ENCODE assay signal across 33 cellular contexts in genomic region chr3:139020036-139020867, GRCh38. TPM values are rescaled to one million over a fixed set of nuclear protein-coding genes. Genes with fewer than 3 reads are reported as not detected.
"Had no signal": no experiment of that assay in that cellular context is flagged by ENCODE, and none has a peak within 500 bp of the region (broad histone marks: within the 10 kb centered on the region; RNA-seq: fewer than 3 reads in every experiment).

No MANE protein-coding gene starts in this region.

- H3K4me1 ChIP-seq: Peyer's patch, SJSA1 had no signal

- DNase-seq: activated B cell treated with CpG ODN at 0.5 μM for 24 hours; activated CD4-positive, alpha-beta memory T cell treated with anti-CD3 and anti-CD28 coated beads, Interleukin-2, amount 10 ng/mL, durations not matched to agents 7 days and 5 days; activated CD4-positive, alpha-beta T cell treated with anti-CD3 and anti-CD28 coated beads for 48 hours; activated CD4-positive, CD25-positive, alpha-beta regulatory T cell treated with anti-CD3 and anti-CD28 coated beads, Interleukin-2, amount 50 U/mL, for 72 hours; activated CD8-positive, alpha-beta memory T cell treated with anti-CD3 and anti-CD28 coated beads for 24 hours; activated CD8-positive, alpha-beta memory T cell treated with anti-CD3 and anti-CD28 coated beads, Interleukin-2, amount 10 ng/mL, durations not matched to agents 7 days and 5 days; activated CD8-positive, alpha-beta memory T cell treated with anti-CD3 and anti-CD28 coated beads, Interleukin-2, amount 50 U/mL, for 48 hours; activated effector memory CD4-positive, alpha-beta T cell treated with Interleukin-2 at 50 U/mL for 16 hours; activated naive CD4-positive, alpha-beta T cell treated with anti-CD3 and anti-CD28 coated beads, Interleukin-2, amount 10 ng/mL, durations not matched to agents 7 days and 5 days; activated naive CD8-positive, alpha-beta T cell treated with anti-CD3 and anti-CD28 coated beads, Interleukin-2, amount 50 U/mL, for 24 hours; activated T-cell treated with anti-CD3 and anti-CD28 coated beads, Interleukin-2, amount 50 U/mL, for 48 hours; anterior cingulate cortex; brain microvascular endothelial cell; NCI-H1048; NCI-H1105 treated with DMSO at 0.1 percent for 48 hours; NCI-H1436; NCI-H1694; NCI-H1930; NCI-H510A; NCI-H748 treated with DMSO at 0.1 percent for 48 hours; NK-92 treated with Interleukin-12 subunit alpha and Interleukin-12 subunit beta, amount 100 ng/mL, for 24 hours; Peyer's patch; RPMI8226; SHP77 treated with DMSO at 0.1 percent for 48 hours; SW 1271; T-helper 1 cell; T-helper 2 cell; T-helper 9 cell had no signal

- H3K27ac ChIP-seq: brain microvascular endothelial cell, Peyer's patch, SJSA1, VCaP had no signal

- H3K4me3 Mint-ChIP-seq: activated B cell treated with CpG ODN at 0.5 μM for 24 hours; activated CD4-positive, alpha-beta memory T cell treated with anti-CD3 and anti-CD28 coated beads, Interleukin-2, amount 10 ng/mL, durations not matched to agents 7 days and 5 days; activated CD8-positive, alpha-beta memory T cell treated with anti-CD3 and anti-CD28 coated beads, Interleukin-2, amount 10 ng/mL, durations not matched to agents 7 days and 5 days; activated naive CD4-positive, alpha-beta T cell treated with anti-CD3 and anti-CD28 coated beads, Interleukin-2, amount 10 ng/mL, durations not matched to agents 7 days and 5 days; activated naive CD8-positive, alpha-beta T cell; activated naive CD8-positive, alpha-beta T cell treated with anti-CD3 and anti-CD28 coated beads, Interleukin-2, amount 50 U/mL, for 24 hours had no signal

- H3K36me3 ChIP-seq: brain microvascular endothelial cell, Peyer's patch, SJSA1 had no signal

- H3K36me3 Mint-ChIP-seq: activated CD8-positive, alpha-beta memory T cell treated with anti-CD3 and anti-CD28 coated beads, Interleukin-2, amount 10 ng/mL, durations not matched to agents 7 days and 5 days; activated naive CD4-positive, alpha-beta T cell treated with anti-CD3 and anti-CD28 coated beads, Interleukin-2, amount 10 ng/mL, durations not matched to agents 7 days and 5 days had no signal

- ATAC-seq: activated CD8-positive, alpha-beta memory T cell treated with anti-CD3 and anti-CD28 coated beads, Interleukin-2, amount 10 ng/mL, durations not matched to agents 7 days and 5 days; activated naive CD8-positive, alpha-beta T cell treated with anti-CD3 and anti-CD28 coated beads, Interleukin-2, amount 50 U/mL, for 24 hours; PC-3 had no signal

- H3K4me1 Mint-ChIP-seq: activated B cell treated with CpG ODN at 0.5 μM for 24 hours; activated CD4-positive, alpha-beta memory T cell treated with anti-CD3 and anti-CD28 coated beads, Interleukin-2, amount 10 ng/mL, durations not matched to agents 7 days and 5 days; activated CD8-positive, alpha-beta memory T cell treated with anti-CD3 and anti-CD28 coated beads, Interleukin-2, amount 10 ng/mL, durations not matched to agents 7 days and 5 days; activated naive CD4-positive, alpha-beta T cell treated with anti-CD3 and anti-CD28 coated beads, Interleukin-2, amount 10 ng/mL, durations not matched to agents 7 days and 5 days; activated naive CD8-positive, alpha-beta T cell treated with anti-CD3 and anti-CD28 coated beads, Interleukin-2, amount 50 U/mL, for 24 hours had no signal

- H3K27ac Mint-ChIP-seq: activated B cell treated with CpG ODN at 0.5 μM for 24 hours; activated CD4-positive, alpha-beta memory T cell treated with anti-CD3 and anti-CD28 coated beads, Interleukin-2, amount 10 ng/mL, durations not matched to agents 7 days and 5 days; activated CD8-positive, alpha-beta memory T cell treated with anti-CD3 and anti-CD28 coated beads, Interleukin-2, amount 10 ng/mL, durations not matched to agents 7 days and 5 days; activated naive CD4-positive, alpha-beta T cell treated with anti-CD3 and anti-CD28 coated beads, Interleukin-2, amount 10 ng/mL, durations not matched to agents 7 days and 5 days; activated naive CD8-positive, alpha-beta T cell; activated naive CD8-positive, alpha-beta T cell treated with anti-CD3 and anti-CD28 coated beads, Interleukin-2, amount 50 U/mL, for 24 hours had no signal

- H3K27me3 ChIP-seq: brain microvascular endothelial cell, Peyer's patch, SJSA1 had no signal

- H3K9me3 ChIP-seq: SJSA1 had no signal

- H3K4me3 ChIP-seq: Peyer's patch, SJSA1 had no signal

- H3K27me3 Mint-ChIP-seq: activated B cell treated with CpG ODN at 0.5 μM for 24 hours; activated CD4-positive, alpha-beta memory T cell treated with anti-CD3 and anti-CD28 coated beads, Interleukin-2, amount 10 ng/mL, durations not matched to agents 7 days and 5 days; activated CD8-positive, alpha-beta memory T cell treated with anti-CD3 and anti-CD28 coated beads, Interleukin-2, amount 10 ng/mL, durations not matched to agents 7 days and 5 days; activated naive CD4-positive, alpha-beta T cell treated with anti-CD3 and anti-CD28 coated beads, Interleukin-2, amount 10 ng/mL, durations not matched to agents 7 days and 5 days had no signal

RNA-seq across cellular contexts. Expression of gene PRR23B, which starts 0.5 kb away (rescaled TPM):
- total RNA-seq: activated B cell treated with CpG ODN at 0.5 μM for 24 hours; activated CD4-positive, alpha-beta memory T cell treated with anti-CD3 and anti-CD28 coated beads, Interleukin-2, amount 10 ng/mL, durations not matched to agents 7 days and 5 days; activated CD8-positive, alpha-beta memory T cell treated with anti-CD3 and anti-CD28 coated beads, Interleukin-2, amount 10 ng/mL, durations not matched to agents 7 days and 5 days; MCF 10A; PC-3; Peyer's patch; SJSA1 had no signal

RNA-seq across cellular contexts. Expression of gene PRR23A, which starts 14.2 kb away (rescaled TPM):
- total RNA-seq: activated B cell treated with CpG ODN at 0.5 μM for 24 hours; activated CD4-positive, alpha-beta memory T cell treated with anti-CD3 and anti-CD28 coated beads, Interleukin-2, amount 10 ng/mL, durations not matched to agents 7 days and 5 days; activated CD8-positive, alpha-beta memory T cell treated with anti-CD3 and anti-CD28 coated beads, Interleukin-2, amount 10 ng/mL, durations not matched to agents 7 days and 5 days; MCF 10A; PC-3; Peyer's patch; SJSA1 had no signal

RNA-seq across cellular contexts. Expression of gene PRR23C, which starts 24.4 kb away (rescaled TPM):
- total RNA-seq: activated B cell treated with CpG ODN at 0.5 μM for 24 hours; activated CD4-positive, alpha-beta memory T cell treated with anti-CD3 and anti-CD28 coated beads, Interleukin-2, amount 10 ng/mL, durations not matched to agents 7 days and 5 days; activated CD8-positive, alpha-beta memory T cell treated with anti-CD3 and anti-CD28 coated beads, Interleukin-2, amount 10 ng/mL, durations not matched to agents 7 days and 5 days; MCF 10A; PC-3; Peyer's patch; SJSA1 had no signal
